ENCODE assay signal across 8 cellular contexts in genomic region chr6:10721850-10722569, GRCh38. TPM values are rescaled to one million over a fixed set of nuclear protein-coding genes. Genes with fewer than 3 reads are reported as not detected.
DNase-seq lines count a peak whose midpoint lies in the region; ATAC-seq and TF ChIP-seq lines count a peak whose summit lies in the region.

No MANE protein-coding gene starts in this region.

- CTCF ChIA-PET in T-cell (lab: Charles Lee), result interaction anchor here (0.6 to 2.9 kb wide), 4 partner anchors 25 to 36 kb away, joined by 3 to 11 read pairs (median 6); partner anchors contain the start of genes C6orf52 (in 1 of the 2), PAK1IP1 (in 1 of the 2) and TMEM14B (in 1 of the 2)

- H3K4me1 ChIP-seq in sigmoid colon, result peaks cover 0 to 36% (median 28%) of the 10 kb centered on the region in 4 donors

- TF ChIP-seq CTCF in fibroblast of mammary gland (conservative IDR thresholded peaks at IDR 0.05; ENCODE audit: control insufficient read depth, insufficient read depth, low read depth, low read length), result no peak
- TF ChIP-seq CTCF in sigmoid colon (IDR thresholded peaks at IDR 0.05), result no peak

- no peak for TF ChIP-seq EP300 in sigmoid colon (IDR thresholded peaks at IDR 0.05)

- H3K4me3 Mint-ChIP-seq in T-cell, result peak overlapping the region; percentile 91 to 95 (median 94)

- TF ChIP-seq POLR2A in sigmoid colon (IDR thresholded peaks at IDR 0.05), result no peak

- WGBS in sigmoid colon, 2 donors, result 84 to 85% methylated on average over 11 of the region's 11 CpGs

- peaks cover 10% of the 10 kb centered on the region for H3K36me3 Mint-ChIP-seq in T-cell

- peak overlapping the region; percentile 92 for H3K4me3 ChIP-seq in GM08714 (ENCODE audit: low read length)
- H3K4me3 ChIP-seq in fibroblast of mammary gland (ENCODE audit: control insufficient read depth, low read depth, low read length), result peak overlapping the region; percentile 86
- peak overlapping the region; percentile 74 to 85 (median 79) for H3K4me3 ChIP-seq in sigmoid colon

- H3K27me3 ChIP-seq in sigmoid colon, result no peaks in the 10 kb centered on the region

- H3K9me3 Mint-ChIP-seq in T-cell, result no peaks in the 10 kb centered on the region

- POLR2A ChIA-PET in T-cell (lab: Charles Lee), result no interaction called here

- no peak for DNase-seq in T-cell
- DNase-seq in fibroblast of mammary gland (ENCODE audit: low read depth), result no peak
- no peak for DNase-seq in sigmoid colon
- DNase-seq in SW480 (ENCODE audit: low spot score), result no peak
- DNase-seq in H4 (ENCODE audit: low spot score), result no peak
- DNase-seq in activated CD4-positive, alpha-beta T cell treated with anti-CD3 and anti-CD28 coated beads for 1 hour, result no peak

- intact Hi-C loops in sigmoid colon (cut with DNase I), result loop anchor here (2.0 to 10.0 kb wide), 2 partner anchors 27 to 117 kb away; partner anchors contain the start of genes C6orf52 and PAK1IP1

- H3K27me3 Mint-ChIP-seq in T-cell, result no peaks in the 10 kb centered on the region

- H3K9me3 ChIP-seq in sigmoid colon, result peaks cover 0 to 4% (median 0%) of the 10 kb centered on the region in 4 donors

- ATAC-seq in T-cell (replicated peaks in 1 of 4) (no peak), GM18861 (IDR thresholded peaks at IDR 0.05; ENCODE audit: unreplicated experiment) (no peak)

- H3K27ac Mint-ChIP-seq in T-cell, result peak overlapping the region; percentile 93 to 95

- peak overlapping the region; percentile 91 to 94 (median 93) for H3K27ac ChIP-seq in sigmoid colon

- H3K36me3 ChIP-seq in sigmoid colon, result peaks cover 0 to 19% (median 8%) of the 10 kb centered on the region in 4 donors

- peaks cover 54 to 60% (median 59%) of the 10 kb centered on the region in 3 donors for H3K4me1 Mint-ChIP-seq in T-cell

RNA-seq across cellular contexts. Expression of gene TMEM14C, which starts 0.9 kb away (rescaled TPM):
- total RNA-seq in T-cell (10 to 100 TPM; 14.8 to 45.2 (median 33.8) TPM), sigmoid colon (100 to 1,000 TPM; 115 to 199 (median 170) TPM)
- polyA plus RNA-seq in sigmoid colon, result 100 to 1,000 TPM in 2 of 3 donors, 10 to 100 TPM in 1; 86.0 to 130 (median 110) TPM
- total RNA-seq in H4 (2014; rRNA removed; shearing (Covaris generic)), result 172 and 189 TPM in 2 replicates

RNA-seq across cellular contexts. Expression of gene TMEM14B, which starts 25.6 kb away (rescaled TPM):
- total RNA-seq in T-cell (10 to 100 TPM; 45.4 to 74.2 (median 68.0) TPM), sigmoid colon (100 to 1,000 TPM in 2 of 4 donors, 10 to 100 TPM in 2; 51.5 to 124 (median 98.2) TPM)
- polyA plus RNA-seq in sigmoid colon, result 10 to 100 TPM; 55.7 to 97.3 (median 79.8) TPM
- total RNA-seq in H4 (2014; rRNA removed; shearing (Covaris generic)), result 137 and 156 TPM in 2 replicates

RNA-seq across cellular contexts. Expression of gene PAK1IP1, which starts 27.2 kb away (rescaled TPM):
- 10 to 100 TPM in 1 of 5 donors, 1 to 10 TPM in 4; 5.2 to 10.2 (median 7.4) TPM for total RNA-seq in T-cell
- 10 to 100 TPM in 2 of 4 donors, 1 to 10 TPM in 2; 6.6 to 14.6 (median 11.8) TPM for total RNA-seq in sigmoid colon
- 10 to 100 TPM in 2 of 3 donors, 1 to 10 TPM in 1; 7.6 to 14.3 (median 10.8) TPM for polyA plus RNA-seq in sigmoid colon
- total RNA-seq in H4 (2014; rRNA removed; shearing (Covaris generic)), result 26.4 and 33.2 TPM in 2 replicates

RNA-seq across cellular contexts. Expression of gene C6orf52, which starts 27.6 kb away (rescaled TPM):
- total RNA-seq in T-cell (1 to 10 TPM in 3 of 5 donors, not detected in 2; 1.1 to 1.7 (median 1.5) TPM), sigmoid colon (not detected)
- 1 to 10 TPM in 1 of 3 donors, not detected in 2; 1.3 TPM for polyA plus RNA-seq in sigmoid colon
- total RNA-seq in H4 (2014; rRNA removed; shearing (Covaris generic)), result 5.0 TPM in 1 of 2 replicates, not detected in the other
